8 cellular contexts compared by ENCODE assay signal in genomic region chr17:39617446-39618251, GRCh38. TPM values are rescaled to one million over a fixed set of nuclear protein-coding genes. Genes with fewer than 3 reads are reported as not detected.
A peak's percentile ranks its signal among the peaks of the same experiment; 100 is the strongest.
DNase-seq lines count a peak whose midpoint lies in the region; ATAC-seq and TF ChIP-seq lines count a peak whose summit lies in the region.

No MANE protein-coding gene starts in this region.

- H3K4me1 Mint-ChIP-seq in neural crest cell = peaks cover 10% of the 10 kb centered on the region

- DNase-seq in BJ (ENCODE audit: low read depth) (no peak), HL-60 (ENCODE audit: low read depth in 1 of 2, low spot score in 1 of 2) (peak; percentile 59 to 60), NT2/D1 (ENCODE audit: low read depth, low spot score) (no peak), fibroblast of lung (ENCODE audit: low read depth in 2 of 2) (peak; percentile 18 to 36), neural crest cell (ENCODE audit: low read depth, low spot score) (no peak), upper lobe of right lung (peak; percentile 90), superior temporal gyrus (ENCODE audit: extremely low spot score) (no peak)
- peak; percentile 70 to 71 for DNase-seq in activated T-cell treated with anti-CD3 and anti-CD28 coated beads, Interleukin-2, amount 50 U/mL, for 48 hours

- H3K9ac ChIP-seq in NT2/D1 (ENCODE audit: insufficient read length, low read depth) (peak overlapping the region; percentile 28), fibroblast of lung (ENCODE audit: insufficient read depth, low read length) (peak overlapping the region; percentile 26)

- H3K9me3 Mint-ChIP-seq in neural crest cell = no peaks in the 10 kb centered on the region

- H3K27ac ChIP-seq in HL-60 (replicated peaks) = no peak overlapping the region
- H3K27ac ChIP-seq in fibroblast of lung (ENCODE audit: insufficient read depth, low read length) = no peak overlapping the region
- peak overlapping the region; percentile 45 for H3K27ac ChIP-seq in upper lobe of right lung

- H3K9me3 ChIP-seq in NT2/D1 (ENCODE audit: insufficient read depth, low read length) (no peaks in the 10 kb centered on the region), fibroblast of lung (ENCODE audit: control insufficient read depth, insufficient read depth, low read depth, low read length) (no peaks in the 10 kb centered on the region), upper lobe of right lung (no peaks in the 10 kb centered on the region)

- H3K4me3 Mint-ChIP-seq in neural crest cell = peak overlapping the region; percentile 88

- no peak overlapping the region for H2AFZ ChIP-seq in fibroblast of lung (ENCODE audit: low read length)

- H3K27ac Mint-ChIP-seq in neural crest cell (ENCODE audit: unreplicated experiment) = no peak overlapping the region

- no peaks in the 10 kb centered on the region for H3K36me3 Mint-ChIP-seq in neural crest cell (ENCODE audit: low read depth)

- H3K27me3 ChIP-seq in BJ (ENCODE audit: control insufficient read depth, insufficient read depth, low read length) (peaks cover 18% of the 10 kb centered on the region), HL-60 (ENCODE audit: insufficient read depth, poor library complexity, severe bottlenecking) (no peaks in the 10 kb centered on the region), NT2/D1 (ENCODE audit: insufficient read depth, insufficient read length) (peaks cover 83% of the 10 kb centered on the region), fibroblast of lung (ENCODE audit: control insufficient read depth, insufficient read depth, low read length) (peaks cover 25% of the 10 kb centered on the region), upper lobe of right lung (peaks cover 13% of the 10 kb centered on the region)

- H3K27me3 Mint-ChIP-seq in neural crest cell (ENCODE audit: low read depth) = peaks cover 95% of the 10 kb centered on the region

- no peaks in the 10 kb centered on the region for H3K79me2 ChIP-seq in fibroblast of lung (ENCODE audit: control insufficient read depth, insufficient read depth, low read length)

- no peaks in the 10 kb centered on the region for H3K36me3 ChIP-seq in BJ (ENCODE audit: control insufficient read depth, insufficient read depth, low read length)
- H3K36me3 ChIP-seq in NT2/D1 (ENCODE audit: insufficient read depth, insufficient read length, low read length) = no peaks in the 10 kb centered on the region
- no peaks in the 10 kb centered on the region for H3K36me3 ChIP-seq in fibroblast of lung (ENCODE audit: control insufficient read depth, insufficient read depth, low read length)
- no peaks in the 10 kb centered on the region for H3K36me3 ChIP-seq in upper lobe of right lung

- no peak for TF ChIP-seq CTCF in BJ (IDR thresholded peaks at IDR 0.05; ENCODE audit: insufficient read depth, low read depth, low read length)
- TF ChIP-seq CTCF in HL-60 (IDR thresholded peaks at IDR 0.05; ENCODE audit: insufficient read depth, low read length) = no peak
- no peak for TF ChIP-seq CTCF in fibroblast of lung (conservative IDR thresholded peaks at IDR 0.05 in 1 of 2, IDR thresholded peaks at IDR 0.05 in 1 of 2; ENCODE audit: low read depth in 1 of 2, low read length in 2 of 2)
- TF ChIP-seq CTCF in neural crest cell (conservative IDR thresholded peaks at IDR 0.05) = no peak
- TF ChIP-seq CTCF in upper lobe of right lung (IDR thresholded peaks at IDR 0.05) = no peak

- CTCF ChIA-PET in BJ (lab: Yijun Ruan, JAX) = interaction anchor here (1.0 to 8.7 kb wide), 3 partner anchors 16 to 68 kb away, joined by 3 to 193 read pairs (median 3); no protein-coding TSS in a partner anchor

- POLR2A ChIA-PET in BJ (lab: Charles Lee) = no interaction called here

- H4K20me1 ChIP-seq in fibroblast of lung (ENCODE audit: control insufficient read depth, extremely low read depth, insufficient read depth, low read length) = no peaks in the 10 kb centered on the region

- intact Hi-C loops in upper lobe of right lung (cut with DNase I) = no loop called here

- no peaks in the 10 kb centered on the region for H3K4me1 ChIP-seq in NT2/D1 (ENCODE audit: insufficient read depth, insufficient read length)
- no peaks in the 10 kb centered on the region for H3K4me1 ChIP-seq in fibroblast of lung (ENCODE audit: control insufficient read depth, extremely low read depth, insufficient read depth, low read length)
- H3K4me1 ChIP-seq in upper lobe of right lung = peaks cover 9% of the 10 kb centered on the region

- H3K4me2 ChIP-seq in fibroblast of lung (ENCODE audit: extremely low read depth, insufficient read depth, low read length) = peak overlapping the region; percentile 71

- peak overlapping the region; percentile 49 for H3K4me3 ChIP-seq in BJ (ENCODE audit: low read depth, low read length)
- peak overlapping the region; percentile 54 for H3K4me3 ChIP-seq in HL-60 (replicated peaks; ENCODE audit: insufficient read depth, low read length)
- peak overlapping the region; percentile 46 for H3K4me3 ChIP-seq in NT2/D1 (ENCODE audit: insufficient read length, low read depth)
- H3K4me3 ChIP-seq in fibroblast of lung (replicated peaks in 1 of 4; ENCODE audit: control extremely low read depth in 1 of 4, insufficient read depth in 1 of 4, low read depth in 3 of 4, low read length in 4 of 4) = peak overlapping the region; percentile 27 to 59 (median 43)
- peak overlapping the region; percentile 46 for H3K4me3 ChIP-seq in upper lobe of right lung

- ATAC-seq in upper lobe of right lung = peak; percentile 58

RNA-seq across cellular contexts. Expression of gene PPP1R1B, which starts 9.1 kb away (rescaled TPM):
- not detected in 2 replicates for polyA plus RNA-seq in BJ (2011; rRNA removed)
- polyA minus RNA-seq in BJ (2011; rRNA and poly(A)+ RNA removed) = not detected in 2 replicates
- under 0.01 and 0.26 TPM in 2 replicates for total RNA-seq in fibroblast of lung
- 0.05 TPM in 1 of 2 replicates, not detected in the other for polyA plus RNA-seq in fibroblast of lung
- polyA plus RNA-seq in fibroblast of lung (2012) = 0.08 TPM in 1 of 2 replicates, not detected in the other
- polyA minus RNA-seq in fibroblast of lung (ENCODE audit: low replicate concordance) = not detected in 2 replicates
- total RNA-seq in neural crest cell = not detected in 2 replicates
- total RNA-seq in upper lobe of right lung = 25.1 TPM

RNA-seq across cellular contexts. Expression of gene NEUROD2, which starts 9.9 kb away (rescaled TPM):
- not detected in 2 replicates for polyA plus RNA-seq in BJ (2011; rRNA removed)
- not detected in 2 replicates for polyA minus RNA-seq in BJ (2011; rRNA and poly(A)+ RNA removed)
- not detected in 2 replicates for total RNA-seq in fibroblast of lung
- not detected in 2 replicates for polyA plus RNA-seq in fibroblast of lung
- not detected in 2 replicates for polyA plus RNA-seq in fibroblast of lung (2012)
- polyA minus RNA-seq in fibroblast of lung (ENCODE audit: low replicate concordance) = not detected in 2 replicates
- not detected in 2 replicates for total RNA-seq in neural crest cell
- total RNA-seq in upper lobe of right lung = not detected

RNA-seq across cellular contexts. Expression of gene STARD3, which starts 19.3 kb away (rescaled TPM):
- polyA plus RNA-seq in BJ (2011; rRNA removed) = 51.6 and 93.8 TPM in 2 replicates
- polyA minus RNA-seq in BJ (2011; rRNA and poly(A)+ RNA removed) = 34.6 and 53.3 TPM in 2 replicates
- 28.0 and 31.7 TPM in 2 replicates for total RNA-seq in fibroblast of lung
- polyA plus RNA-seq in fibroblast of lung = 30.4 and 43.1 TPM in 2 replicates
- polyA plus RNA-seq in fibroblast of lung (2012) = 24.5 and 28.5 TPM in 2 replicates
- 109 and 119 TPM in 2 replicates for polyA minus RNA-seq in fibroblast of lung (ENCODE audit: low replicate concordance)
- 60.6 and 64.8 TPM in 2 replicates for total RNA-seq in neural crest cell
- total RNA-seq in upper lobe of right lung = 78.2 TPM

RNA-seq across cellular contexts. Expression of gene TCAP, which starts 47.5 kb away (rescaled TPM):
- polyA plus RNA-seq in BJ (2011; rRNA removed) = 0.16 and 0.22 TPM in 2 replicates
- polyA minus RNA-seq in BJ (2011; rRNA and poly(A)+ RNA removed) = 0.41 and 0.62 TPM in 2 replicates
- total RNA-seq in fibroblast of lung = 0.17 and 0.26 TPM in 2 replicates
- 0.05 TPM in 1 of 2 replicates, not detected in the other for polyA plus RNA-seq in fibroblast of lung
- polyA plus RNA-seq in fibroblast of lung (2012) = 0.09 and 0.16 TPM in 2 replicates
- polyA minus RNA-seq in fibroblast of lung (ENCODE audit: low replicate concordance) = 0.19 and 1.2 TPM in 2 replicates
- total RNA-seq in neural crest cell = 1.9 and 2.8 TPM in 2 replicates
- 5.3 TPM for total RNA-seq in upper lobe of right lung

RNA-seq across cellular contexts. Expression of gene PNMT, which starts 50.6 kb away (rescaled TPM):
- polyA plus RNA-seq in BJ (2011; rRNA removed) (not detected in 2 replicates), fibroblast of lung (not detected in 2 replicates)
- not detected in 2 replicates for polyA minus RNA-seq in BJ (2011; rRNA and poly(A)+ RNA removed)
- total RNA-seq in fibroblast of lung (not detected in 2 replicates), neural crest cell (0.84 and 0.86 TPM in 2 replicates), upper lobe of right lung (4.3 TPM)
- polyA plus RNA-seq in fibroblast of lung (2012) = not detected in 2 replicates
- not detected in 2 replicates for polyA minus RNA-seq in fibroblast of lung (ENCODE audit: low replicate concordance)

Comparison
In these comparisons a context has a peak if more than half of its experiments do, and no peak if none do; other contexts are left out.
1. DNase-seq: peak in HL-60 (2 of 2), activated T-cell treated with anti-CD3 and anti-CD28 coated beads, Interleukin-2, amount 50 U/mL, for 48 hours (2 of 2), fibroblast of lung (2 of 2) and upper lobe of right lung (single experiment); none in BJ (single experiment), NT2/D1 (single experiment), neural crest cell (single experiment) and superior temporal gyrus (single experiment).
2. RNA of gene PPP1R1B, which starts 9.1 kb away (total RNA-seq): 25.1 TPM in upper lobe of right lung (single experiment); under 0.01 to 0.26 TPM in fibroblast of lung and not detected in neural crest cell; every median in the first group is over 10 times any median in the second.
3. Peak in every context shown above with its lines, with median percentiles within 50 percentile points of each other: H3K4me3 ChIP-seq.